Comparison of ENCODE assay signal across 12 cellular contexts in the genomic region with DNA sequence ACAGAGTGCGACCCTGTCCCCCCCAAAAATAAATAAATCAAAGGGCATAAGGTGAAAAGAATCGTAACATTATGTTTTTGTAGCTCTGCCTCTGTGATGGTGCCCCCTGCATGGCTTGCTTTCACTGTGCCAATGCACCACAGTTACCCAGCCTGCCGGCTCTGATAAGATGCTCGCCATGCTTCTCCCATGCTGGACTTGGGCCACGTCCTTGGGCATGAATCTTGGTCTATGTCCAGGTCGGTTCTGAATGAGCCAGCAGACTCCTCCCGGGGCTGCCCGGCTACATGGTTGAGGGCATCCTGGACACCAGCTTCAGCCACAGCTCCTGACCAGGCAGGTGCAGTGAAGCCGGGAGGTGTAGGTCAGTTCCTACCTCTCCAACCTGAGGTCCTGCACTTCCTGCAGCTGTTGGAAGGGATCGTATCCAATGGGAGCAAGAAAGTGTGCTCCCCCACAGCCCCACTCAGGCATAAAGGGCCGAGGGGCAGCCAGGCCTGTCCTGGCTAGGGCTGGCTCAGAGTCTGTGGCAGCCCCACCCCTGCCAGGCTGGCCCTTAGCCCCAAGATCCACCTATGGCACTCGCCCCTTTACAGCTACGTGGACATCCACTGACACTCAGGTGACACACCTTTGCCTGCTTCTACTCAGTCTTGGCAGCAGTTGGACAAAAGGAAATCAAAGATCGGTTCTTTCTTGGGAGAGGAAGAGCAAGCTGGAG. TPM values are rescaled to one million over a fixed set of nuclear protein-coding genes. Genes with fewer than 3 reads are reported as not detected.
DNase-seq lines count a peak whose midpoint lies in the region; ATAC-seq and TF ChIP-seq lines count a peak whose summit lies in the region.
"Had no signal": no experiment of that assay in that cellular context is flagged by ENCODE, and none has a peak within 500 bp of the region (broad histone marks: within the 10 kb centered on the region; RNA-seq: fewer than 3 reads in every experiment).

No MANE protein-coding gene starts in this region.

- no peak overlapping the region for H3K27ac Mint-ChIP-seq in glutamatergic neuron (ENCODE audit: unreplicated experiment)
- H3K27ac Mint-ChIP-seq: activated T-helper 1 cell treated with anti-CD3 and anti-CD28 coated beads, Interleukin-12 subunit alpha, Interleukin-12 subunit beta, Interleukin-2, Interleukin-4 antibody, amounts not matched to agents 30 ng/mL and 10 ng/mL and 1 ng/mL, durations not matched to agents 14 hours and 24 hours and 36 hours; immature natural killer cell had no signal

- peaks cover 7% of the 10 kb centered on the region for H3K27me3 Mint-ChIP-seq in glutamatergic neuron (ENCODE audit: unreplicated experiment)

- CTCF ChIA-PET in AG04450 (lab: Charles Lee): interaction anchor here (0.7 to 1.8 kb wide), 4 partner anchors 10 to 339 kb away, joined by 3 to 11 read pairs (median 4); no protein-coding TSS in a partner anchor

- TF ChIP-seq CTCF in AG04450 (IDR thresholded peaks at IDR 0.05; ENCODE audit: low read depth, low read length) (no peak), ascending aorta (IDR thresholded peaks at IDR 0.05) (no peak), right atrium auricular region (IDR thresholded peaks at IDR 0.05) (no peak), glutamatergic neuron (IDR thresholded peaks at IDR 0.05; ENCODE audit: partially characterized antibody, unreplicated experiment) (no peak)

- intact Hi-C loops in ascending aorta (cut with DNase I): loop anchor here (2.0 kb wide), 1 partner anchor 13 kb away; no protein-coding TSS in a partner anchor

- H3K27ac ChIP-seq in AG04450 (ENCODE audit: low read depth, low read length) (peak overlapping the region; percentile 82), ascending aorta (peak overlapping the region; percentile 75 to 77), right atrium auricular region (peak overlapping the region; percentile 87)

- no peaks in the 10 kb centered on the region for H3K27me3 ChIP-seq in AG04450 (ENCODE audit: control insufficient read depth, insufficient read depth, low read length)
- no peaks in the 10 kb centered on the region for H3K27me3 ChIP-seq in ascending aorta
- no peaks in the 10 kb centered on the region for H3K27me3 ChIP-seq in right atrium auricular region

- H3K36me3 Mint-ChIP-seq in glutamatergic neuron (ENCODE audit: unreplicated experiment): no peaks in the 10 kb centered on the region
- H3K36me3 Mint-ChIP-seq: immature natural killer cell had no signal

- H3K36me3 ChIP-seq in ascending aorta: no peaks in the 10 kb centered on the region
- H3K36me3 ChIP-seq in right atrium auricular region: no peaks in the 10 kb centered on the region

- peaks cover 7% of the 10 kb centered on the region for H3K4me1 Mint-ChIP-seq in glutamatergic neuron (ENCODE audit: low read depth, unreplicated experiment)

- no peak overlapping the region for H3K4me3 Mint-ChIP-seq in glutamatergic neuron (ENCODE audit: unreplicated experiment)
- H3K4me3 Mint-ChIP-seq: activated T-helper 1 cell treated with anti-CD3 and anti-CD28 coated beads, Interleukin-12 subunit alpha, Interleukin-12 subunit beta, Interleukin-2, Interleukin-4 antibody, amounts not matched to agents 30 ng/mL and 10 ng/mL and 1 ng/mL, durations not matched to agents 14 hours and 24 hours and 36 hours; immature natural killer cell had no signal

- H3K4me3 ChIP-seq in AG04450 (ENCODE audit: low read depth, low read length) (no peak overlapping the region), ascending aorta (peak overlapping the region in 1 of 2 donors; percentile 9), right atrium auricular region (no peak overlapping the region)

- H3K4me1 ChIP-seq in ascending aorta: peaks cover 22 to 59% of the 10 kb centered on the region in 2 donors
- H3K4me1 ChIP-seq in right atrium auricular region: peaks cover 0 to 73% of the 10 kb centered on the region in 2 donors

- DNase-seq in AG04450 (ENCODE audit: low read depth, low spot score) (no peak), ascending aorta (ENCODE audit: low spot score in 2 of 2) (no peak), right atrium auricular region (ENCODE audit: low spot score) (no peak), pons (ENCODE audit: low spot score) (peak; percentile 78), glutamatergic neuron (no peak)
- DNase-seq: effector CD8-positive, alpha-beta T cell; immature natural killer cell; NCI-H774 had no signal

- ATAC-seq in GM18868 (IDR thresholded peaks at IDR 0.05; ENCODE audit: unreplicated experiment) (no peak), HG02852 (IDR thresholded peaks at IDR 0.05; ENCODE audit: unreplicated experiment) (no peak), GM21576 (IDR thresholded peaks at IDR 0.05; ENCODE audit: unreplicated experiment) (no peak)

- H3K9me3 ChIP-seq in AG04450 (ENCODE audit: control insufficient read depth, insufficient read depth, low read length) (no peaks in the 10 kb centered on the region), ascending aorta (no peaks in the 10 kb centered on the region), right atrium auricular region (no peaks in the 10 kb centered on the region)

- POLR2A ChIA-PET in AG04450 (lab: Yijun Ruan, JAX): no interaction called here

- H3K9me3 Mint-ChIP-seq in glutamatergic neuron (ENCODE audit: unreplicated experiment): peaks cover 4% of the 10 kb centered on the region
- H3K9me3 Mint-ChIP-seq: activated T-helper 1 cell treated with anti-CD3 and anti-CD28 coated beads, Interleukin-12 subunit alpha, Interleukin-12 subunit beta, Interleukin-2, Interleukin-4 antibody, amounts not matched to agents 30 ng/mL and 10 ng/mL and 1 ng/mL, durations not matched to agents 14 hours and 24 hours and 36 hours; immature natural killer cell had no signal

RNA-seq across cellular contexts. Expression of a gene that starts 34.1 kb away (rescaled TPM):
- polyA plus RNA-seq in AG04450 (2011; rRNA removed): 4.6 and 5.0 TPM in 2 replicates
- polyA minus RNA-seq in AG04450 (2011; rRNA and poly(A)+ RNA removed): 8.5 and 8.9 TPM in 2 replicates
- 41.4 TPM for total RNA-seq in ascending aorta
- 10 to 100 TPM; 21.3 to 45.4 TPM for total RNA-seq in right atrium auricular region
- total RNA-seq in glutamatergic neuron (ENCODE audit: unreplicated experiment): 0.83 TPM
- polyA plus RNA-seq: immature natural killer cell had no signal

Comparison
In these comparisons a context has a peak if more than half of its experiments do, and no peak if none do; other contexts are left out.
1. RNA of a gene that starts 34.1 kb away (total RNA-seq): 21.3 to 45.4 TPM in right atrium auricular region and 41.4 TPM in ascending aorta (single experiment); 0.83 TPM in glutamatergic neuron (single experiment); every median in the first group is over 10 times any median in the second.
2. Peak in every context shown above with its lines, with median percentiles within 50 percentile points of each other: H3K27ac ChIP-seq.